15 cellular contexts compared by ENCODE assay signal in the genomic region with DNA sequence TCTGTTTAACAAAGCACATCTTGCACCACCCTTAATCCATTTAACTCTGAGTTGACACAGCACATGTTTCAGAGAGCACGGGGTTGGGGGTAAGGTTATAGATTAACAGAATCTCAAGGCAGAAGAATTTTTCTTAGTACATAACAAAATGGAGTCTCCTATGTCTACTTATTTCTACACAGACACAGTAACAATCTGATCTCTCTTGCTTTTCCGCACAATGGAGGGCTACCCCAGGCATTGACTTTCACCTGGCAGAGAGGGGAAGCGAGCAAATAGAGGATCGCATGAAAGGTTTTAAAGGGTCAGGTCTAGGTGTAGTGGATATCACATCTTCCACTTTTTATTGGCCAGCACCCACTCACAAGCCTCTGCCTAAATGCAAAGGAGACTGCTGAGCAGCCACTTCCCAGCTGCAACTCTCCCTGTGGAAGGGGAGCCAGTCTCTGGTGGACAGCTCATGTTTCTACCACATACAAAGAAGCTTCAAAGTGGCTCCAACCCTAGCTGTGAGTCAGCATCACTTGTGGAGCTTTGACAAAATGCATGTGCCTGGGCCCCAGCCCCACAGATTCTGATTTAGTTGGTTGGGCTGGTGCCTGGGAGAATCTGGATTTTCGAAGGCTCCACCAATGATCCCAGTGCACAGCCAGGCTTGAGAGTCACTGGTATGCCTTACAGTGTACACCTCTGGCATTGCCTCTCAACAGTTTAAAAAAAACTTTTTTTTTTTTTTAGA. TPM values are rescaled to one million over a fixed set of nuclear protein-coding genes. Genes with fewer than 3 reads are reported as not detected.
A peak's percentile ranks its signal among the peaks of the same experiment; 100 is the strongest.
DNase-seq lines count a peak whose midpoint lies in the region; ATAC-seq and TF ChIP-seq lines count a peak whose summit lies in the region.
"Had no signal": no experiment of that assay in that cellular context is flagged by ENCODE, and none has a peak within 500 bp of the region (broad histone marks: within the 10 kb centered on the region; RNA-seq: fewer than 3 reads in every experiment).

No MANE protein-coding gene starts in this region.

- DNase-seq in DMS79 treated with DMSO at 0.1 percent for 48 hours (lab: John Stamatoyannopoulos, UW) (peak; percentile 64), IMR-90 (peak; percentile 77), astrocyte of the hippocampus (ENCODE audit: low read depth, low spot score) (peak; percentile 41), coronary artery (ENCODE audit: low spot score) (no peak), NCI-H510A (lab: John Stamatoyannopoulos, UW) (no peak)
- DNase-seq: activated naive CD8-positive, alpha-beta T cell treated with anti-CD3 and anti-CD28 coated beads for 36 hours; CD4-positive, CD25-positive, alpha-beta regulatory T cell; NCI-H1436; stimulated activated naive CD4-positive, alpha-beta T cell treated with Interleukin-2 at 50 U/mL for 16 hours; T-helper 17 cell had no signal

- TF ChIP-seq POLR2A in IMR-90 (IDR thresholded peaks at IDR 0.05; ENCODE audit: low read depth, low read length): no peak

- H3K9me3 ChIP-seq in IMR-90 (ENCODE audit: control insufficient read depth, insufficient read depth, low read length) (no peaks in the 10 kb centered on the region), mesodermal cell (ENCODE audit: control insufficient read depth, low read length) (no peaks in the 10 kb centered on the region)

- no peak overlapping the region for H3K18ac ChIP-seq in IMR-90 (ENCODE audit: low read depth, low read length)

- H4K20me1 ChIP-seq in IMR-90 (ENCODE audit: insufficient read depth, low read length): no peaks in the 10 kb centered on the region

- BruUV-seq in IMR-90 (replicated peaks; lab: Mats Ljungman, UMichigan): no TSS peak

- in situ Hi-C loops in IMR-90 (cut with MboI; ENCODE audit: low sequenced_read_pairs): no loop called here

- no peak overlapping the region for H2BK120ac ChIP-seq in IMR-90 (ENCODE audit: low read depth, low read length)

- intact Hi-C loops in IMR-90 (cut with micrococcal nuclease): loop anchor here (5.0 kb wide), 1 partner anchor 67 kb away; the partner anchor contains the start of gene CHURC1

- TF ChIP-seq RAD21 in IMR-90 (IDR thresholded peaks at IDR 0.05; ENCODE audit: low read length): no peak

- no peak overlapping the region for H3K9ac ChIP-seq in IMR-90 (ENCODE audit: low read depth, low read length)

- H3K4me3 ChIP-seq in IMR-90 (ENCODE audit: insufficient read depth, low read depth, low read length) (no peak overlapping the region), mesodermal cell (ENCODE audit: extremely low read depth, insufficient read depth, low read length, poor library complexity, severe bottlenecking) (no peak overlapping the region), coronary artery (no peak overlapping the region)

- no peaks in the 10 kb centered on the region for H3K36me3 ChIP-seq in IMR-90 (ENCODE audit: control insufficient read depth, insufficient read depth, low read length)
- no peaks in the 10 kb centered on the region for H3K36me3 ChIP-seq in mesodermal cell (ENCODE audit: control insufficient read depth, insufficient read depth, low read length)

- TF ChIP-seq CTCF in IMR-90 (conservative IDR thresholded peaks at IDR 0.05; ENCODE audit: low read depth, low read length) (no peak), coronary artery (IDR thresholded peaks at IDR 0.05) (no peak)

- no peak overlapping the region for H4K8ac ChIP-seq in IMR-90 (ENCODE audit: low read depth in 2 of 2, low read length in 2 of 2)

- H3K9me1 ChIP-seq in IMR-90 (ENCODE audit: insufficient read depth, low read length): no peaks in the 10 kb centered on the region

- no peak overlapping the region for H2BK20ac ChIP-seq in IMR-90 (ENCODE audit: low read depth, low read length)

- H3K79me1 ChIP-seq in IMR-90 (ENCODE audit: low read depth in 1 of 2, low read length in 2 of 2): no peaks in the 10 kb centered on the region

- no CpG with 5 or more reads among the region's 5 CpGs for WGBS in IMR-90 (ENCODE audit: extremely low coverage in 2 of 2, insufficient read length in 1 of 2), 2 experiments
- WGBS in mesodermal cell (ENCODE audit: insufficient coverage in 2 of 2), 2 experiments: 65 to 90% methylated on average over 1 to 2 of the region's 5 CpGs

- H2BK15ac ChIP-seq in IMR-90 (ENCODE audit: low read depth, low read length): no peak overlapping the region

- H2AK5ac ChIP-seq in IMR-90 (ENCODE audit: low read depth, low read length): no peak overlapping the region

- no peak overlapping the region for H3K4me2 ChIP-seq in IMR-90 (ENCODE audit: low read depth, low read length)

- H3K27ac ChIP-seq in IMR-90 (ENCODE audit: insufficient read depth, low read length): no peak overlapping the region
- peak overlapping the region; percentile 13 for H3K27ac ChIP-seq in mesodermal cell (ENCODE audit: low read depth, low read length, severe bottlenecking)
- H3K27ac ChIP-seq in coronary artery: no peak overlapping the region

- H3K4ac ChIP-seq in IMR-90 (ENCODE audit: low read depth, low read length): no peak overlapping the region

- no peak overlapping the region for H3K56ac ChIP-seq in IMR-90 (ENCODE audit: extremely low read depth, insufficient read depth, low read length)

- H4K91ac ChIP-seq in IMR-90 (ENCODE audit: insufficient read depth, low read depth, low read length): no peak overlapping the region

- peaks cover 16% of the 10 kb centered on the region for H3K27me3 ChIP-seq in IMR-90 (ENCODE audit: control insufficient read depth, insufficient read depth, low read length)

- dilution Hi-C loops in IMR-90 (cut with HindIII; ENCODE audit: low sequenced_read_pairs, unreplicated experiment): no loop called here

- H2AK9ac ChIP-seq in IMR-90 (replicated peaks; ENCODE audit: low read depth, low read length, poor library complexity): no peak overlapping the region

- ATAC-seq in IMR-90 (ENCODE audit: low read depth) (peak; percentile 86), HG02642 (IDR thresholded peaks at IDR 0.05; ENCODE audit: poor library complexity, unreplicated experiment) (no peak), GM18867 (IDR thresholded peaks at IDR 0.05; ENCODE audit: unreplicated experiment) (no peak)
- ATAC-seq: T-helper 17 cell had no signal

- CTCF ChIA-PET in IMR-90 (lab: Yijun Ruan, JAX): interaction anchor here (1.0 kb wide), 1 partner anchor 40 kb away, joined by 3 read pairs; no protein-coding TSS in a partner anchor

- no peak overlapping the region for H2BK5ac ChIP-seq in IMR-90 (ENCODE audit: low read depth, low read length, poor library complexity, severe bottlenecking)

- no peak overlapping the region for H4K5ac ChIP-seq in IMR-90 (ENCODE audit: low read depth, low read length)

- POLR2A ChIA-PET in IMR-90 (lab: Charles Lee; ENCODE audit: unreplicated experiment): no interaction called here

- peak overlapping the region; percentile 61 for H2AFZ ChIP-seq in IMR-90 (replicated peaks; ENCODE audit: low read length, poor library complexity)

- H3K23ac ChIP-seq in IMR-90 (ENCODE audit: low read depth, low read length): no peak overlapping the region

- no peak overlapping the region for H3K14ac ChIP-seq in IMR-90 (replicated peaks; ENCODE audit: low read depth, low read length)

- H3K4me1 ChIP-seq in IMR-90 (ENCODE audit: control insufficient read depth, insufficient read depth, low read length) (peaks cover 3% of the 10 kb centered on the region; the same call in 1 of the 2 replicates), mesodermal cell (ENCODE audit: control insufficient read depth, insufficient read depth, low read length, poor library complexity, severe bottlenecking) (no peaks in the 10 kb centered on the region)

TF ChIP-seq in IMR-90, 13 proteins besides CTCF, POLR2A, EP300 and RAD21:
- TF ChIP-seq FOS (IDR thresholded peaks at IDR 0.05; ENCODE audit: low read depth, low read length) (peak; percentile 30; the same call in 1 of the 2 replicates), MAZ (IDR thresholded peaks at IDR 0.05; ENCODE audit: borderline replicate concordance, low read depth, low read length) (no peak), MXI1 (IDR thresholded peaks at IDR 0.05; ENCODE audit: borderline replicate concordance, low read depth, low read length) (no peak), BHLHE40 (IDR thresholded peaks at IDR 0.05; ENCODE audit: low read depth, low read length) (no peak), ELK1 (IDR thresholded peaks at IDR 0.05; ENCODE audit: borderline replicate concordance, low read depth, low read length) (no peak), RCOR1 (IDR thresholded peaks at IDR 0.05; ENCODE audit: insufficient replicate concordance, low read length) (no peak)
TF ChIP-seq in IMR-90: peak in this region for 1.

RNA-seq across cellular contexts. Expression of gene FNTB, which starts 7.2 kb away (rescaled TPM):
- 8.1 and 9.9 TPM in 2 replicates for total RNA-seq in IMR-90 (2012; rRNA removed)
- 17.8 and 18.5 TPM in 2 replicates for polyA plus RNA-seq in IMR-90 (2012; rRNA removed)
- polyA plus RNA-seq in IMR-90 (2012; cell fraction: cytosol; rRNA removed): 11.6 and 15.5 TPM in 2 replicates
- 24.1 and 27.4 TPM in 2 replicates for polyA plus RNA-seq in IMR-90 (2012; cell fraction: nucleus; rRNA removed; ENCODE audit: low replicate concordance)
- 15.9 TPM for polyA plus RNA-seq in mesodermal cell (2013, experiment 1 of 2)
- 14.8 TPM for polyA plus RNA-seq in mesodermal cell (2013, experiment 2 of 2)

RNA-seq across cellular contexts. Expression of gene RAB15, which starts 7.4 kb away (rescaled TPM):
- 3.3 and 3.4 TPM in 2 replicates for total RNA-seq in IMR-90 (2012; rRNA removed)
- 7.0 and 7.8 TPM in 2 replicates for polyA plus RNA-seq in IMR-90 (2012; rRNA removed)
- 4.5 and 5.1 TPM in 2 replicates for polyA plus RNA-seq in IMR-90 (2012; cell fraction: cytosol; rRNA removed)
- polyA plus RNA-seq in IMR-90 (2012; cell fraction: nucleus; rRNA removed; ENCODE audit: low replicate concordance): 15.7 and 20.4 TPM in 2 replicates
- 12.7 TPM for polyA plus RNA-seq in mesodermal cell (2013, experiment 1 of 2)
- 12.3 TPM for polyA plus RNA-seq in mesodermal cell (2013, experiment 2 of 2)

RNA-seq across cellular contexts. Expression of gene GPX2, which starts 37.0 kb away (rescaled TPM):
- total RNA-seq in IMR-90 (2012; rRNA removed): not detected in 2 replicates
- polyA plus RNA-seq in IMR-90 (2012; rRNA removed): not detected in 2 replicates
- not detected in 2 replicates for polyA plus RNA-seq in IMR-90 (2012; cell fraction: cytosol; rRNA removed)
- polyA plus RNA-seq in IMR-90 (2012; cell fraction: nucleus; rRNA removed; ENCODE audit: low replicate concordance): 0.30 TPM in 1 of 2 replicates, not detected in the other
- polyA plus RNA-seq in mesodermal cell (2013, experiment 1 of 2): not detected
- not detected for polyA plus RNA-seq in mesodermal cell (2013, experiment 2 of 2)
- total RNA-seq: activated naive CD8-positive, alpha-beta T cell treated with anti-CD3 and anti-CD28 coated beads for 36 hours; CD4-positive, CD25-positive, alpha-beta regulatory T cell; glomerular endothelial cell; osteoblast; T-helper 17 cell had no signal

Comparison
In these comparisons a context has a peak if more than half of its experiments do, and no peak if none do; other contexts are left out.
1. DNase-seq: peak in DMS79 treated with DMSO at 0.1 percent for 48 hours (single experiment), IMR-90 (single experiment) and astrocyte of the hippocampus (single experiment); none in coronary artery (single experiment) and NCI-H510A (single experiment).